Comparison of ENCODE assay signal across 10 cellular contexts in genomic region chr3:102057781-102058421, GRCh38.
DNase-seq lines count a peak whose midpoint lies in the region; ATAC-seq, FAIRE-seq and TF ChIP-seq lines count a peak whose summit lies in the region.
"Had no signal": no experiment of that assay in that cellular context is flagged by ENCODE, and none has a peak within 500 bp of the region (broad histone marks: within the 10 kb centered on the region; RNA-seq: fewer than 3 reads in every experiment).

No MANE protein-coding gene starts in this region.

- TF ChIP-seq CTCF in GM10248 (IDR thresholded peaks at IDR 0.05; ENCODE audit: control extremely low read depth, extremely low read depth, low read depth, missing control alignments), result no peak
- TF ChIP-seq CTCF in kidney (IDR thresholded peaks at IDR 0.05; ENCODE audit: borderline replicate concordance, extremely low read depth, insufficient read depth), result no peak
- TF ChIP-seq CTCF in WTC11 (IDR thresholded peaks at IDR 0.05), result no peak

- peaks cover 35% of the 10 kb centered on the region for H3K4me1 Mint-ChIP-seq in activated CD8-positive, alpha-beta T cell treated with anti-CD3 and anti-CD28 coated beads, Interleukin-2, amount 10 ng/mL, durations not matched to agents 7 days and 5 days (ENCODE audit: low read depth)
- no peaks in the 10 kb centered on the region; the same call in 1 of the 2 replicates for H3K4me1 Mint-ChIP-seq in WTC11

- no peak overlapping the region for H3K4me3 ChIP-seq in kidney (ENCODE audit: low read length in 2 of 2)
- H3K4me3 ChIP-seq: K562, SK-N-MC had no signal

- H3K27ac ChIP-seq in kidney (ENCODE audit: low read depth in 2 of 2, low read length in 2 of 2), result no peak overlapping the region
- H3K27ac ChIP-seq: SK-N-MC had no signal

- peak overlapping the region; percentile 69 for H3K27ac Mint-ChIP-seq in activated CD8-positive, alpha-beta T cell treated with anti-CD3 and anti-CD28 coated beads, Interleukin-2, amount 10 ng/mL, durations not matched to agents 7 days and 5 days
- H3K27ac Mint-ChIP-seq in WTC11, result no peak overlapping the region

- intact Hi-C loops in kidney (cut with DNase I), result no loop called here

- ATAC-seq in GM19324 (IDR thresholded peaks at IDR 0.05; ENCODE audit: low FRiP score, unreplicated experiment), result peak; percentile 85
- ATAC-seq in HG03039 (IDR thresholded peaks at IDR 0.05; ENCODE audit: unreplicated experiment), result peak; percentile 87
- ATAC-seq in activated CD8-positive, alpha-beta T cell treated with anti-CD3 and anti-CD28 coated beads, Interleukin-2, amount 10 ng/mL, durations not matched to agents 7 days and 5 days, result peak; percentile 93
- ATAC-seq in WTC11, result no peak
- ATAC-seq: K562 had no signal

- peaks cover 12% of the 10 kb centered on the region for H3K36me3 Mint-ChIP-seq in activated CD8-positive, alpha-beta T cell treated with anti-CD3 and anti-CD28 coated beads, Interleukin-2, amount 10 ng/mL, durations not matched to agents 7 days and 5 days (ENCODE audit: low read depth)
- H3K36me3 Mint-ChIP-seq in WTC11, result no peaks in the 10 kb centered on the region

- H3K9ac ChIP-seq in kidney (ENCODE audit: low read length in 2 of 2), result no peak overlapping the region

- DNase-seq in GM10248 (ENCODE audit: extremely low spot score) (peak; percentile 67), kidney (no peak), HuH-7.5 (ENCODE audit: low spot score) (no peak), WTC11 (ENCODE audit: low spot score) (no peak)
- DNase-seq in activated CD8-positive, alpha-beta T cell treated with anti-CD3 and anti-CD28 coated beads, Interleukin-2, amount 10 ng/mL, durations not matched to agents 7 days and 5 days, result peak; percentile 68
- DNase-seq in stimulated activated CD4-positive, alpha-beta T cell treated with anti-CD3 and anti-CD28 coated beads, Interleukin-1b, Interleukin-23, amount 100 ng/mL, for 48 hours, result no peak

- no peaks in the 10 kb centered on the region for H3K9me3 ChIP-seq in kidney (ENCODE audit: control insufficient read depth in 1 of 2, low read length in 2 of 2)

- H3K36me3 ChIP-seq in kidney (ENCODE audit: control insufficient read depth in 1 of 2, insufficient read depth in 2 of 2, low read length in 2 of 2), result no peaks in the 10 kb centered on the region

- H3K9me3 Mint-ChIP-seq in activated CD8-positive, alpha-beta T cell treated with anti-CD3 and anti-CD28 coated beads, Interleukin-2, amount 10 ng/mL, durations not matched to agents 7 days and 5 days (ENCODE audit: insufficient read depth), result no peaks in the 10 kb centered on the region
- no peaks in the 10 kb centered on the region; the same call in 1 of the 2 replicates for H3K9me3 Mint-ChIP-seq in WTC11

- POLR2A ChIA-PET in GM10248 (lab: Yijun Ruan, JAX) (no interaction called here), WTC11 (lab: Charles Lee) (no interaction called here)
- POLR2A ChIA-PET in activated CD8-positive, alpha-beta T cell treated with anti-CD3 and anti-CD28 coated beads, Interleukin-2, amount 10 ng/mL, durations not matched to agents 7 days and 5 days (lab: Charles Lee), result interaction anchor here (1.0 kb wide), 1 partner anchor 247 kb away, joined by 3 read pairs; no protein-coding TSS in a partner anchor

- no peaks in the 10 kb centered on the region for H3K27me3 Mint-ChIP-seq in activated CD8-positive, alpha-beta T cell treated with anti-CD3 and anti-CD28 coated beads, Interleukin-2, amount 10 ng/mL, durations not matched to agents 7 days and 5 days (ENCODE audit: low read depth)
- H3K27me3 Mint-ChIP-seq in WTC11 (ENCODE audit: low read depth), result no peaks in the 10 kb centered on the region

- no peak overlapping the region for H3K4me3 Mint-ChIP-seq in activated CD8-positive, alpha-beta T cell treated with anti-CD3 and anti-CD28 coated beads, Interleukin-2, amount 10 ng/mL, durations not matched to agents 7 days and 5 days
- H3K4me3 Mint-ChIP-seq in WTC11, result no peak overlapping the region

- H3K4me1 ChIP-seq in kidney (ENCODE audit: control insufficient read depth in 1 of 2, insufficient read depth in 1 of 2, low read depth in 1 of 2, low read length in 2 of 2), result no peaks in the 10 kb centered on the region

- CTCF ChIA-PET in GM10248 (lab: Yijun Ruan, JAX), result interaction anchor here (1.2 to 3.2 kb wide), 3 partner anchors 20 to 171 kb away, joined by 3 to 13 read pairs (median 3); no protein-coding TSS in a partner anchor
- CTCF ChIA-PET in activated CD8-positive, alpha-beta T cell treated with anti-CD3 and anti-CD28 coated beads, Interleukin-2, amount 10 ng/mL, durations not matched to agents 7 days and 5 days (lab: Charles Lee), result interaction anchor here (1.0 to 1.1 kb wide), 2 partner anchors 22 to 171 kb away, joined by 3 to 5 read pairs; no protein-coding TSS in a partner anchor
- CTCF ChIA-PET in WTC11 (lab: Charles Lee), result no interaction called here

- no peak for FAIRE-seq in kidney (lab: Jason Lieb, UNC)
- FAIRE-seq: K562 had no signal

TF ChIP-seq in WTC11, 78 proteins besides CTCF, POLR2A, EP300 and RAD21:
- TF ChIP-seq, protein P1, sequence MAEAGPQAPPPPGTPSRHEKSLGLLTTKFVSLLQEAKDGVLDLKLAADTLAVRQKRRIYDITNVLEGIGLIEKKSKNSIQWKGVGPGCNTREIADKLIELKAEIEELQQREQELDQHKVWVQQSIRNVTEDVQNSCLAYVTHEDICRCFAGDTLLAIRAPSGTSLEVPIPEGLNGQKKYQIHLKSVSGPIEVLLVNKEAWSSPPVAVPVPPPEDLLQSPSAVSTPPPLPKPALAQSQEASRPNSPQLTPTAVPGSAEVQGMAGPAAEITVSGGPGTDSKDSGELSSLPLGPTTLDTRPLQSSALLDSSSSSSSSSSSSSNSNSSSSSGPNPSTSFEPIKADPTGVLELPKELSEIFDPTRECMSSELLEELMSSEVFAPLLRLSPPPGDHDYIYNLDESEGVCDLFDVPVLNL (CRISPR knock-in tag; IDR thresholded peaks at IDR 0.05; ENCODE audit: borderline replicate concordance, low read depth), result no peak
- TF ChIP-seq NR3C1 (CRISPR knock-in tag; conservative IDR thresholded peaks at IDR 0.05; ENCODE audit: low read depth), result no peak
- no peak for TF ChIP-seq SMAD4 (CRISPR knock-in tag; IDR thresholded peaks at IDR 0.05)
- no peak for TF ChIP-seq GTF2I (CRISPR knock-in tag; conservative IDR thresholded peaks at IDR 0.05)

Comparison
In these comparisons a context has a peak if more than half of its experiments do, and no peak if none do; other contexts are left out.
1. DNase-seq: peak in GM10248 (single experiment) and activated CD8-positive, alpha-beta T cell treated with anti-CD3 and anti-CD28 coated beads, Interleukin-2, amount 10 ng/mL, durations not matched to agents 7 days and 5 days (single experiment); none in kidney (single experiment), HuH-7.5 (single experiment), WTC11 (single experiment) and stimulated activated CD4-positive, alpha-beta T cell treated with anti-CD3 and anti-CD28 coated beads, Interleukin-1b, Interleukin-23, amount 100 ng/mL, for 48 hours (single experiment).